15 cellular contexts compared by ENCODE assay signal in the genomic region with DNA sequence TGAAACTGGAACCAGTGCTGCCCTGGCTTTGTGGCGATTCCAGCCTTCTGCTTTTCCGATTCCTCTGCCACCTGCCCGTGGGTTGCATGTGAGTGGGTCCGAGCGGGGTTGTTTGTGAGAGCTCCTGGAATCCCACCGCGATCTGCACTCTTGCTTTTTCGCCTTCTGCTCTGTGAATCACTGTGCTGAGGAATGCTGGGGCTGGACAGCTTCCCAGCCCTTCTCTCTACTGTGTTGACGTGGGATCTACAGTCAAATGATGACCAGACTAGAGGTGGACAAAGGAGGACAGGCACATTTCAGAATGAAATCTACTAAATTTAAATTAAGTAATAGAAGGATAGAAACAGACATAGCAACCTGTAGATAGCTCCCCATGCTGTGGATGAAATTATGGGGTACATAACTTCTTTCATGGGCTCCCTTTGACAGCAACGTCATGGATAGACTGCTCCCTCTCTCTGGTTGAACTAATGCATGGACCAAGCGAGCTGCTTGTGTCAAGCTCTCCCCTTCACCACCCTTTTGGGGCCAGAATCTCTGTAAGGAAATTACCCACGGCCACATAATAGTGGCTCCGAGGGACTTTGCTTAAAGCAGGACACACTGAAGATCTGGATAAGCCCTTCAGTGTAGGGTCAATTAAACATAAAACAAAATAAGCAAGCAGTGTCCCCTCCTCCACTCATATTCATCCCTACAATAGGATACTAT. TPM values are rescaled to one million over a fixed set of nuclear protein-coding genes. Genes with fewer than 3 reads are reported as not detected.
DNase-seq lines count a peak whose midpoint lies in the region; TF ChIP-seq lines count a peak whose summit lies in the region.
"Had no signal": no experiment of that assay in that cellular context is flagged by ENCODE, and none has a peak within 500 bp of the region (broad histone marks: within the 10 kb centered on the region; RNA-seq: fewer than 3 reads in every experiment).

No MANE protein-coding gene starts in this region.

- no peaks in the 10 kb centered on the region for H3K36me3 Mint-ChIP-seq in mesothelial cell of epicardium
- H3K36me3 Mint-ChIP-seq in Calu3 (ENCODE audit: insufficient read depth, unreplicated experiment), result no peaks in the 10 kb centered on the region

- peak overlapping the region; percentile 43 for H3K4me3 Mint-ChIP-seq in mesothelial cell of epicardium
- no peak overlapping the region for H3K4me3 Mint-ChIP-seq in Calu3 (ENCODE audit: low read depth, unreplicated experiment)

- intact Hi-C loops in Calu3 (cut with micrococcal nuclease; ENCODE audit: unreplicated experiment), result loop anchor here (5.0 kb wide), 1 partner anchor 291 kb away; no protein-coding TSS in a partner anchor

- H3K9me3 Mint-ChIP-seq in mesothelial cell of epicardium (no peaks in the 10 kb centered on the region), Calu3 (ENCODE audit: low read depth, unreplicated experiment) (no peaks in the 10 kb centered on the region)

- BruUV-seq in Calu3 (replicated peaks; lab: Mats Ljungman, UMichigan), result no TSS peak

- CTCF ChIA-PET in Calu3 (lab: Charles Lee), result no interaction called here

- in situ Hi-C loops in ACHN (cut with HindIII; ENCODE audit: low pct_ligation_motif_present, low pct_unique_long_range_greater_than_20kb, low sequenced_read_pairs), result no loop called here

- peaks cover 92% of the 10 kb centered on the region for H3K27me3 Mint-ChIP-seq in mesothelial cell of epicardium (ENCODE audit: low read depth)
- peaks cover 100% of the 10 kb centered on the region for H3K27me3 Mint-ChIP-seq in Calu3 (ENCODE audit: unreplicated experiment)

- peak overlapping the region; percentile 28 for H3K4me3 ChIP-seq in choroid plexus epithelial cell (ENCODE audit: low read depth, low read length)
- H3K4me3 ChIP-seq: BLaER1 had no signal

- DNase-seq in ACHN, result peak; percentile 5
- DNase-seq in M059J (ENCODE audit: low read depth), result peak; percentile 64
- DNase-seq in choroid plexus epithelial cell (ENCODE audit: low read depth), result peak; percentile 91
- DNase-seq in mesothelial cell of epicardium (ENCODE audit: low spot score in 2 of 2, unreplicated experiment in 2 of 2), result no peak
- DNase-seq in Calu3, result no peak
- no peak for DNase-seq in amniotic stem cell (lab: John Stamatoyannopoulos, UW)
- no peak for DNase-seq in NCI-H524 (lab: John Stamatoyannopoulos, UW)
- DNase-seq in OCI-M1 (lab: John Stamatoyannopoulos, UW), result no peak
- DNase-seq: activated CD4-positive, CD25-positive, alpha-beta regulatory T cell treated with anti-CD3 and anti-CD28 coated beads, Interleukin-2, amount 50 U/mL, for 72 hours; activated naive CD4-positive, alpha-beta T cell; H9; SHP77 treated with DMSO at 0.1 percent for 48 hours had no signal

- TF ChIP-seq CTCF in choroid plexus epithelial cell (conservative IDR thresholded peaks at IDR 0.05; ENCODE audit: low read depth, low read length) (no peak), mesothelial cell of epicardium (IDR thresholded peaks at IDR 0.05; ENCODE audit: unreplicated experiment) (no peak), Calu3 (IDR thresholded peaks at IDR 0.05; ENCODE audit: unreplicated experiment) (no peak)

- peaks cover 19% of the 10 kb centered on the region for H3K4me1 Mint-ChIP-seq in mesothelial cell of epicardium
- H3K4me1 Mint-ChIP-seq in Calu3 (ENCODE audit: low read depth, unreplicated experiment), result no peaks in the 10 kb centered on the region

- H3K27ac Mint-ChIP-seq in mesothelial cell of epicardium (no peak overlapping the region), Calu3 (ENCODE audit: unreplicated experiment) (no peak overlapping the region)
- H3K27ac Mint-ChIP-seq: H9 had no signal

RNA-seq across cellular contexts. Expression of a gene that starts 2.0 kb away (rescaled TPM):
- total RNA-seq in M059J (2014; rRNA removed; shearing (Covaris generic)), result not detected in 2 replicates
- total RNA-seq in mesothelial cell of epicardium (0.31 to 0.40 TPM (median 0.34 TPM) in 3 replicates), Calu3 (2022) (0.17 and 0.22 TPM in 2 replicates)
- total RNA-seq: NCI-H460, pulmonary artery endothelial cell had no signal

Comparison
In these comparisons a context has a peak if more than half of its experiments do, and no peak if none do; other contexts are left out.
1. DNase-seq: peak in ACHN (single experiment), M059J (single experiment) and choroid plexus epithelial cell (single experiment); none in mesothelial cell of epicardium (0 of 2), Calu3 (single experiment), amniotic stem cell (single experiment), NCI-H524 (0 of 2) and OCI-M1 (single experiment).